ENCODE assay signal across 16 cellular contexts in the genomic region with DNA sequence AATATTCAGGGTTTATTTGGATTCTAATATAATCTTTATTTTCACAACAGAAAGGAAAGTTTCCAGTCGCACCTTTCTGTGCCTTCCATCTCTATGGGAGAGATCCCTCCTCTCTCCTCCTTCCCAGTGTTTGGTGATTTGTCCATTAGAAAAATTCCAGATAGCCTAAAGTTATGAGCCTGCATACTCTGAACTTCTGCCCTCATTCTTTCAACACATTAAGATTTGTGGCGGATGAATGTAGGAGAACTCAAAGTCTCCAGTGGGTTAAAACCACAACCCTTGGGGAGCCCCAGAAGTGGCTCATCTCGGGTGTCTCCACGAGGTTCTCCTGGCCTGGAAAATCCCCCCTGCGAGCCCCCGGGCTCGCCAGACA. TPM values are rescaled to one million over a fixed set of nuclear protein-coding genes. Genes with fewer than 3 reads are reported as not detected.
A peak's percentile ranks its signal among the peaks of the same experiment; 100 is the strongest.
DNase-seq lines count a peak whose midpoint lies in the region; ATAC-seq and TF ChIP-seq lines count a peak whose summit lies in the region.
"Had no signal": no experiment of that assay in that cellular context is flagged by ENCODE, and none has a peak within 500 bp of the region (broad histone marks: within the 10 kb centered on the region; RNA-seq: fewer than 3 reads in every experiment).

No MANE protein-coding gene starts in this region.

- DNase-seq in HEK293T (ENCODE audit: extremely low spot score) (no peak), WERI-Rb-1 (no peak), substantia nigra (lab: John Stamatoyannopoulos, UW) (no peak), NCI-H2107 treated with DMSO at 0.1 percent for 48 hours (lab: John Stamatoyannopoulos, UW; ENCODE audit: unreplicated experiment) (no peak), ovary (no peak)
- DNase-seq: activated CD8-positive, alpha-beta memory T cell treated with anti-CD3 and anti-CD28 coated beads for 24 hours; amniotic stem cell; cerebellar nuclear complex; EL; NCI-H187; PC-9 had no signal

- CTCF ChIA-PET in HEK293T (lab: Yijun Ruan, JAX), result no interaction called here

- no peaks in the 10 kb centered on the region for H3K9me3 ChIP-seq in WERI-Rb-1 (ENCODE audit: severe bottlenecking)
- H3K9me3 ChIP-seq in iPS-20b (ENCODE audit: insufficient read depth, low read depth, low read length), result no peaks in the 10 kb centered on the region
- H3K9me3 ChIP-seq in ovary, result no peaks in the 10 kb centered on the region
- H3K9me3 ChIP-seq: gastroesophageal sphincter had no signal

- ATAC-seq in GM21529 (IDR thresholded peaks at IDR 0.05; ENCODE audit: unreplicated experiment), result no peak
- ATAC-seq: gastroesophageal sphincter had no signal

- H3K27ac ChIP-seq in WERI-Rb-1 (peak overlapping the region; percentile 91), iPS-20b (ENCODE audit: low read length) (no peak overlapping the region), substantia nigra (ENCODE audit: low read depth, low read length, poor library complexity, severe bottlenecking) (peak overlapping the region; percentile 85), ovary (no peak overlapping the region)
- H3K27ac ChIP-seq: gastroesophageal sphincter, PC-9 had no signal

- no peak for TF ChIP-seq POLR2A in ovary (IDR thresholded peaks at IDR 0.05)

- peaks cover 2% of the 10 kb centered on the region; the same call in 1 of the 2 replicates for H3K4me1 ChIP-seq in iPS-20b (ENCODE audit: insufficient read depth, low read length)
- peaks cover 6% of the 10 kb centered on the region for H3K4me1 ChIP-seq in ovary (ENCODE audit: insufficient read depth)

- no peak for TF ChIP-seq CTCF in WERI-Rb-1 (IDR thresholded peaks at IDR 0.05; ENCODE audit: low read depth, low read length)
- no peak for TF ChIP-seq CTCF in ovary (IDR thresholded peaks at IDR 0.05)

- intact Hi-C loops in ovary (cut with DNase I), result no loop called here

- peak overlapping the region; percentile 73; the same call in 1 of the 2 replicates for H3K9ac ChIP-seq in iPS-20b (ENCODE audit: low read depth, low read length)

- WGBS in ovary, 3 donors, result 14 to 17% (median 14%) methylated on average over 6 to 7 of the region's 7 CpGs

- POLR2A ChIA-PET in HEK293T (lab: Yijun Ruan, JAX), result interaction anchor here (1.2 kb wide), 1 partner anchor 10 kb away, joined by 3 read pairs; no protein-coding TSS in a partner anchor

- no peak for TF ChIP-seq EP300 in ovary (IDR thresholded peaks at IDR 0.05)

- H3K27me3 ChIP-seq in WERI-Rb-1 (ENCODE audit: insufficient read depth, low read depth, severe bottlenecking) (no peaks in the 10 kb centered on the region), iPS-20b (ENCODE audit: insufficient read depth, low read length) (peaks cover 54% of the 10 kb centered on the region), ovary (peaks cover 2% of the 10 kb centered on the region)

- no peaks in the 10 kb centered on the region for H3K36me3 ChIP-seq in WERI-Rb-1
- H3K36me3 ChIP-seq in iPS-20b (ENCODE audit: insufficient read depth, low read depth, low read length), result no peaks in the 10 kb centered on the region
- no peaks in the 10 kb centered on the region for H3K36me3 ChIP-seq in ovary
- H3K36me3 ChIP-seq: gastroesophageal sphincter had no signal

- H3K4me3 ChIP-seq in WERI-Rb-1 (ENCODE audit: low read depth, low read length), result peak overlapping the region; percentile 52
- peak overlapping the region; percentile 70; the same call in 1 of the 2 replicates for H3K4me3 ChIP-seq in iPS-20b (ENCODE audit: low read length)
- no peak overlapping the region for H3K4me3 ChIP-seq in ovary
- H3K4me3 ChIP-seq: PC-9 had no signal

TF ChIP-seq in HEK293T, 16 proteins besides CTCF, POLR2A, EP300 and RAD21:
- TF ChIP-seq L3MBTL2 (conservative IDR thresholded peaks at IDR 0.05), result 0 out of 2 replicates have a peak, but pooled peaks have one; percentile 2
- no peak for TF ChIP-seq ELF4 (IDR thresholded peaks at IDR 0.05)

RNA-seq across cellular contexts. Expression of a gene that starts 3.6 kb away (rescaled TPM):
- not detected for total RNA-seq in ovary
- not detected for polyA plus RNA-seq in ovary
- total RNA-seq: gastroesophageal sphincter, H4, PC-9, pulmonary artery endothelial cell had no signal

Comparison
In these comparisons a context has a peak if more than half of its experiments do, and no peak if none do; other contexts are left out.
1. H3K27ac ChIP-seq: peak in WERI-Rb-1 (single experiment) and substantia nigra (single experiment); none in iPS-20b (single experiment) and ovary (0 of 2).